ENCODE assay signal across 19 cellular contexts in genomic region chr22:48523091-48523490, GRCh38.
"Had no signal": no experiment of that assay in that cellular context is flagged by ENCODE, and none has a peak within 500 bp of the region (broad histone marks: within the 10 kb centered on the region; RNA-seq: fewer than 3 reads in every experiment).

No MANE protein-coding gene starts in this region.

- H3K36me3 ChIP-seq: esophagus muscularis mucosa, gastroesophageal sphincter, heart right ventricle, left lung, lower lobe of right lung had no signal

- H3K27ac ChIP-seq: coronary artery, dorsolateral prefrontal cortex, esophagus muscularis mucosa, foreskin keratinocyte, gastroesophageal sphincter, heart right ventricle, left lung, lower lobe of right lung had no signal

- H3K27me3 ChIP-seq: dorsolateral prefrontal cortex, foreskin keratinocyte, left lung had no signal

- H3K4me3 ChIP-seq: coronary artery, dorsolateral prefrontal cortex, esophagus muscularis mucosa, gastroesophageal sphincter, heart right ventricle, left lung, lower lobe of right lung, mucosa of descending colon had no signal

- DNase-seq: dermis blood vessel endothelial cell; dorsolateral prefrontal cortex; effector CD4-positive, alpha-beta T cell; effector memory CD4-positive, alpha-beta T cell; foreskin keratinocyte; glutamatergic neuron; head of caudate nucleus; heart right ventricle; hippocampal formation; left cardiac atrium; left lung; left ventricle myocardium superior; lower lobe of right lung; mesenchymal stem cell; mucosa of descending colon; naive B cell had no signal

- H3K4me1 ChIP-seq: esophagus muscularis mucosa, foreskin keratinocyte, gastroesophageal sphincter, heart right ventricle, left lung, lower lobe of right lung had no signal

- ATAC-seq: foreskin keratinocyte, gastroesophageal sphincter, heart right ventricle, left cardiac atrium, left lung, left ventricle myocardium superior, lower lobe of right lung, mucosa of descending colon had no signal

- H3K9me3 ChIP-seq: esophagus muscularis mucosa, gastroesophageal sphincter, heart right ventricle, left lung, lower lobe of right lung, mucosa of descending colon had no signal
